Comparison of ENCODE assay signal across 8 cellular contexts in genomic region chr1:84077476-84078107, GRCh38.
A peak's percentile ranks its signal among the peaks of the same experiment; 100 is the strongest.
DNase-seq lines count a peak whose midpoint lies in the region; ATAC-seq and TF ChIP-seq lines count a peak whose summit lies in the region.

No MANE protein-coding gene starts in this region.

- H3K9me3 ChIP-seq in HUES64 (ENCODE audit: insufficient read depth, low read depth, low read length) (no peaks in the 10 kb centered on the region), fibroblast of lung (ENCODE audit: control insufficient read depth, insufficient read depth, low read depth, low read length) (no peaks in the 10 kb centered on the region)

- H3K27me3 ChIP-seq in HUES64 (ENCODE audit: insufficient read depth, low read length) (no peaks in the 10 kb centered on the region), fibroblast of lung (ENCODE audit: control insufficient read depth, insufficient read depth, low read length) (no peaks in the 10 kb centered on the region)

- peak overlapping the region; percentile 89 for H3K9ac ChIP-seq in HUES64 (ENCODE audit: low read depth, low read length)
- peak overlapping the region; percentile 89 for H3K9ac ChIP-seq in fibroblast of lung (ENCODE audit: insufficient read depth, low read length)

- peaks cover 17% of the 10 kb centered on the region for H3K4me1 Mint-ChIP-seq in activated T-helper 1 cell treated with anti-CD3 and anti-CD28 coated beads, Interleukin-12 subunit alpha, Interleukin-12 subunit beta, Interleukin-2, Interleukin-4 antibody, amounts not matched to agents 30 ng/mL and 10 ng/mL and 1 ng/mL, durations not matched to agents 14 hours and 24 hours and 36 hours (ENCODE audit: low read depth)
- peaks cover 13 to 15% of the 10 kb centered on the region in 2 donors for H3K4me1 Mint-ChIP-seq in natural killer cell

- H3K36me3 ChIP-seq in HUES64 (ENCODE audit: insufficient read depth, low read length) (no peaks in the 10 kb centered on the region), fibroblast of lung (ENCODE audit: control insufficient read depth, insufficient read depth, low read length) (no peaks in the 10 kb centered on the region)

- H3K4me3 Mint-ChIP-seq in activated T-helper 1 cell treated with anti-CD3 and anti-CD28 coated beads, Interleukin-12 subunit alpha, Interleukin-12 subunit beta, Interleukin-2, Interleukin-4 antibody, amounts not matched to agents 30 ng/mL and 10 ng/mL and 1 ng/mL, durations not matched to agents 14 hours and 24 hours and 36 hours = peak overlapping the region; percentile 87
- peak overlapping the region; percentile 93 for H3K4me3 Mint-ChIP-seq in natural killer cell

- H3K4me2 ChIP-seq in fibroblast of lung (ENCODE audit: extremely low read depth, insufficient read depth, low read length) = peak overlapping the region; percentile 93

- H3K79me2 ChIP-seq in fibroblast of lung (ENCODE audit: control insufficient read depth, insufficient read depth, low read length) = peaks cover 3% of the 10 kb centered on the region

- peak overlapping the region; percentile 79 for H2AFZ ChIP-seq in fibroblast of lung (ENCODE audit: low read length)

- ATAC-seq in GM21447 (IDR thresholded peaks at IDR 0.05; ENCODE audit: unreplicated experiment) = peak; percentile 90
- ATAC-seq in natural killer cell = peak; percentile 91 to 97 (median 94)

- peak overlapping the region; percentile 79 for H3K27ac ChIP-seq in HUES64 (ENCODE audit: low read depth, low read length)
- peak overlapping the region; percentile 76 for H3K27ac ChIP-seq in fibroblast of lung (ENCODE audit: insufficient read depth, low read length)

- H4K20me1 ChIP-seq in fibroblast of lung (ENCODE audit: control insufficient read depth, extremely low read depth, insufficient read depth, low read length) = no peaks in the 10 kb centered on the region

- no peaks in the 10 kb centered on the region for H3K9me3 Mint-ChIP-seq in activated T-helper 1 cell treated with anti-CD3 and anti-CD28 coated beads, Interleukin-12 subunit alpha, Interleukin-12 subunit beta, Interleukin-2, Interleukin-4 antibody, amounts not matched to agents 30 ng/mL and 10 ng/mL and 1 ng/mL, durations not matched to agents 14 hours and 24 hours and 36 hours
- no peaks in the 10 kb centered on the region for H3K9me3 Mint-ChIP-seq in natural killer cell

- H3K4me3 ChIP-seq in HUES64 (ENCODE audit: low read length) (peak overlapping the region; percentile 78), fibroblast of lung (replicated peaks in 1 of 4; ENCODE audit: control extremely low read depth in 1 of 4, insufficient read depth in 1 of 4, low read depth in 3 of 4, low read length in 4 of 4) (peak overlapping the region; percentile 55 to 89 (median 66))

- DNase-seq in DMS114 treated with DMSO at 0.1 percent for 48 hours (lab: John Stamatoyannopoulos, UW; ENCODE audit: unreplicated experiment) (peak; percentile 77), fibroblast of lung (ENCODE audit: low read depth in 2 of 2) (peak; percentile 67 to 78), natural killer cell (peak; percentile 79)
- peak; percentile 63 for DNase-seq in activated T-helper 1 cell treated with anti-CD3 and anti-CD28 coated beads, Interleukin-12 subunit alpha, Interleukin-12 subunit beta, Interleukin-2, Interleukin-4 antibody, amounts not matched to agents 30 ng/mL and 10 ng/mL and 1 ng/mL, durations not matched to agents 14 hours and 24 hours and 36 hours (ENCODE audit: low spot score)
- peak; percentile 49 for DNase-seq in stimulated activated naive CD4-positive, alpha-beta T cell treated with Interleukin-2 at 50 U/mL for 16 hours (lab: John Stamatoyannopoulos, UW)

- peaks cover 23% of the 10 kb centered on the region for H3K27me3 Mint-ChIP-seq in activated T-helper 1 cell treated with anti-CD3 and anti-CD28 coated beads, Interleukin-12 subunit alpha, Interleukin-12 subunit beta, Interleukin-2, Interleukin-4 antibody, amounts not matched to agents 30 ng/mL and 10 ng/mL and 1 ng/mL, durations not matched to agents 14 hours and 24 hours and 36 hours (ENCODE audit: insufficient read depth)
- no peaks in the 10 kb centered on the region for H3K27me3 Mint-ChIP-seq in natural killer cell (ENCODE audit: low read depth in 2 of 2)

- peaks cover 8% of the 10 kb centered on the region; the same call in 1 of the 2 replicates for H3K4me1 ChIP-seq in HUES64 (ENCODE audit: insufficient read depth, low read length)
- H3K4me1 ChIP-seq in fibroblast of lung (ENCODE audit: control insufficient read depth, extremely low read depth, insufficient read depth, low read length) = peaks cover 2% of the 10 kb centered on the region

- H3K36me3 Mint-ChIP-seq in activated T-helper 1 cell treated with anti-CD3 and anti-CD28 coated beads, Interleukin-12 subunit alpha, Interleukin-12 subunit beta, Interleukin-2, Interleukin-4 antibody, amounts not matched to agents 30 ng/mL and 10 ng/mL and 1 ng/mL, durations not matched to agents 14 hours and 24 hours and 36 hours (ENCODE audit: low read depth) = no peaks in the 10 kb centered on the region
- no peaks in the 10 kb centered on the region for H3K36me3 Mint-ChIP-seq in natural killer cell

- peak overlapping the region; percentile 71 for H3K27ac Mint-ChIP-seq in activated T-helper 1 cell treated with anti-CD3 and anti-CD28 coated beads, Interleukin-12 subunit alpha, Interleukin-12 subunit beta, Interleukin-2, Interleukin-4 antibody, amounts not matched to agents 30 ng/mL and 10 ng/mL and 1 ng/mL, durations not matched to agents 14 hours and 24 hours and 36 hours
- H3K27ac Mint-ChIP-seq in natural killer cell = peak overlapping the region; percentile 78 to 85

- intact Hi-C loops in activated T-helper 1 cell treated with anti-CD3 and anti-CD28 coated beads, Interleukin-12 subunit alpha, Interleukin-12 subunit beta, Interleukin-2, Interleukin-4 antibody, amounts not matched to agents 30 ng/mL and 10 ng/mL and 1 ng/mL, durations not matched to agents 14 hours and 24 hours and 36 hours (cut with micrococcal nuclease) = loop anchor here (1.0 to 10.0 kb wide), 9 partner anchors 12 to 967 kb away; partner anchors contain the start of genes CTBS, MCOLN3, PRKACB and SSX2IP
- intact Hi-C loops in natural killer cell (cut with micrococcal nuclease) = loop anchor here (1.0 kb wide), 1 partner anchor 13 kb away; no protein-coding TSS in a partner anchor

- under 1% methylated on average over 71 of the region's 71 CpGs for WGBS in HUES64

- TF ChIP-seq CTCF in fibroblast of lung (conservative IDR thresholded peaks at IDR 0.05 in 1 of 2, IDR thresholded peaks at IDR 0.05 in 1 of 2; ENCODE audit: low read depth in 1 of 2, low read length in 2 of 2) (peak in 1 of 2 donors; percentile 5), natural killer cell (IDR thresholded peaks at IDR 0.05) (no peak)

TF ChIP-seq in PFSK-1, 5 proteins besides CTCF, POLR2A, EP300 and RAD21:
- TF ChIP-seq POLR2AphosphoS5 (IDR thresholded peaks at IDR 0.05; ENCODE audit: low read depth, low read length) = peak; percentile 52; the same call in 1 of the 2 replicates
- TF ChIP-seq TAF1 (IDR thresholded peaks at IDR 0.05; ENCODE audit: borderline replicate concordance, insufficient read depth, low read length) = no peak
- no peak for TF ChIP-seq SIN3A (IDR thresholded peaks at IDR 0.05; ENCODE audit: borderline replicate concordance, insufficient read depth, low read length)

Comparison
In these comparisons a context has a peak if more than half of its experiments do, and no peak if none do; other contexts are left out.
1. Peak in every context shown above with its lines: DNase-seq, ATAC-seq, H3K4me3 ChIP-seq and H3K27ac ChIP-seq.